1 cellular context compared by ENCODE assay signal in genomic region chr9:79408617-79409016, GRCh38.
TF ChIP-seq lines count a peak whose summit lies in the region.

No MANE protein-coding gene starts in this region.

TF ChIP-seq in IMR-90, 13 proteins besides CTCF, POLR2A, EP300 and RAD21 (continued from another document):
- no peak for TF ChIP-seq USF2 (IDR thresholded peaks at IDR 0.05; ENCODE audit: low read depth, low read length)
- no peak for TF ChIP-seq ELK1 (IDR thresholded peaks at IDR 0.05; ENCODE audit: borderline replicate concordance, low read depth, low read length)
TF ChIP-seq in IMR-90: peak in this region for 0.
